Comparison of ENCODE assay signal across 8 cellular contexts in the genomic region with DNA sequence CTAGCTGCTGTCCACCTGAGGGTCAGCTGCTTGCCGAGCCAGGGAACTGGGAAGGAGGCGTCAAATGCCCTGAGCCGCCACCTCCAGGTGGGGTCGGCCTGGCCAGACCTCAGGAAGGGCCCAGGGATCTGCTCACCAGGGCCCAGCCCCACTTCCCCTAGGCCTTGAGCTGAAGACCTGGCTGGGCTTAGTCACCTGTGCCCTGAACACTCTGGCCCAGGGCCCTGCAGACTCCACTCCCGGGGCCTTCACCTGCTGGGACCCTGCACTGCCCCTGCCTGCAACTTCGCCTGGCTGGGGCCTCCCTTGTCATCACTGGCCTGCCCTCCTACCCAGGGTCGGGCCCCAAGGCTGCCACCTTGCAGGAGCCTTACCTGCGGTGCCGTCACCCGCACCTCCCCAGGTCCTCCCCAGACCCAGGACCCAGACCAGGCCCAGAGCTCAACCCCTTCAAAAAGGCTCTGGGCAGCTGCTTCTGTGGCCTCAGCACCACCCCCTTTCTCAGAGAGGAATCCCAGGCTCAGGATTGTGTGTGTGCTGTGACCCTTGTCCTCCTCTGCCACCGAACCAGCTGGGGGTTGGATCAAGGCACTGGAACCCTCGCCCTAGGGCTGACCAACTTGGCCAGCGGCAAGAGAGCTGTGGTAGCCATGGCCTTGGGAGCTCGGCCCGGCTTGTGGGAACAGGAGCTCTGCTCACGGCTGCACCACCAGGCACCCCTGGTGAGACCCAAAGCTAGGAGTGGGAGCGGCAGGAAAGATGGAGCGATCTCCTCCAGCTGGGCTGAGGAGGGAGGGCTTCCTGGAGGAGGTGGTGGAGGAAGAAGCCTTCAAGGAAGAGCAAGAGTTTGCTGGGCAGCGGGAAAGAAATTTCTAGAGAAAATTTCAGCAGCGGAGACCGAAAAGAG. TPM values are rescaled to one million over a fixed set of nuclear protein-coding genes. Genes with fewer than 3 reads are reported as not detected.
DNase-seq lines count a peak whose midpoint lies in the region; ATAC-seq, FAIRE-seq and TF ChIP-seq lines count a peak whose summit lies in the region.

No MANE protein-coding gene starts in this region.

- H3K27ac ChIP-seq in kidney (ENCODE audit: low read depth in 2 of 2, low read length in 2 of 2) = peak overlapping the region; percentile 53 to 63
- peak overlapping the region; percentile 62 for H3K27ac ChIP-seq in subcutaneous abdominal adipose tissue (ENCODE audit: low read depth, low read length)

- H3K36me3 Mint-ChIP-seq in activated T-helper 17 cell treated with anti-CD3 and anti-CD28 coated beads, Interleukin-2, amount 50 U/mL, for 72 hours (ENCODE audit: low read depth) = peaks cover 35% of the 10 kb centered on the region

- H3K9me3 ChIP-seq in kidney (ENCODE audit: control insufficient read depth in 1 of 2, low read length in 2 of 2) = no peaks in the 10 kb centered on the region
- no peaks in the 10 kb centered on the region for H3K9me3 ChIP-seq in subcutaneous abdominal adipose tissue (ENCODE audit: control insufficient read depth in 5 of 5, low read length in 5 of 5)

- H3K4me1 Mint-ChIP-seq in activated T-helper 17 cell treated with anti-CD3 and anti-CD28 coated beads, Interleukin-2, amount 50 U/mL, for 72 hours = peaks cover 4% of the 10 kb centered on the region

- DNase-seq in NCI-H146 (lab: John Stamatoyannopoulos, UW) = peak; percentile 37
- no peak for DNase-seq in NCI-H146 treated with DMSO at 0.1 percent for 48 hours (lab: John Stamatoyannopoulos, UW; ENCODE audit: unreplicated experiment)
- no peak for DNase-seq in kidney
- no peak for DNase-seq in NCI-H1092 (lab: John Stamatoyannopoulos, UW)
- no peak for DNase-seq in dermis blood vessel endothelial cell

- FAIRE-seq in kidney (lab: Jason Lieb, UNC) = no peak

- H3K27me3 ChIP-seq in subcutaneous abdominal adipose tissue (ENCODE audit: control insufficient read depth in 5 of 5, insufficient read depth in 4 of 5, low read length in 5 of 5) = no peaks in the 10 kb centered on the region

- peak overlapping the region; percentile 76 for H3K27ac Mint-ChIP-seq in activated T-helper 17 cell treated with anti-CD3 and anti-CD28 coated beads, Interleukin-2, amount 50 U/mL, for 72 hours

- H3K9ac ChIP-seq in kidney (ENCODE audit: low read length in 2 of 2) = peak overlapping the region; percentile 72 to 82
- peak overlapping the region in 4 of 5 donors; percentile 68 to 85 (median 80) for H3K9ac ChIP-seq in subcutaneous abdominal adipose tissue (ENCODE audit: low read length in 5 of 5)

- no peaks in the 10 kb centered on the region for H3K27me3 Mint-ChIP-seq in activated T-helper 17 cell treated with anti-CD3 and anti-CD28 coated beads, Interleukin-2, amount 50 U/mL, for 72 hours

- H3K4me3 ChIP-seq in kidney (ENCODE audit: low read length in 2 of 2) (peak overlapping the region; percentile 54 to 79), subcutaneous abdominal adipose tissue (ENCODE audit: low read depth in 1 of 5, low read length in 5 of 5) (peak overlapping the region; percentile 50 to 95 (median 81))

- peaks cover 0 to 6% of the 10 kb centered on the region in 2 donors for H3K36me3 ChIP-seq in kidney (ENCODE audit: control insufficient read depth in 1 of 2, insufficient read depth in 2 of 2, low read length in 2 of 2)
- peaks cover 0 to 15% (median 13%) of the 10 kb centered on the region in 5 donors for H3K36me3 ChIP-seq in subcutaneous abdominal adipose tissue (ENCODE audit: control insufficient read depth in 5 of 5, insufficient read depth in 5 of 5, low read length in 5 of 5)

- H3K4me1 ChIP-seq in kidney (ENCODE audit: control insufficient read depth in 1 of 2, insufficient read depth in 1 of 2, low read depth in 1 of 2, low read length in 2 of 2) (peaks cover 13 to 22% of the 10 kb centered on the region in 2 donors), subcutaneous abdominal adipose tissue (ENCODE audit: control insufficient read depth in 5 of 5, insufficient read depth in 5 of 5, low read length in 5 of 5) (peaks cover 7 to 45% (median 38%) of the 10 kb centered on the region in 5 donors)

- H3K9me3 Mint-ChIP-seq in activated T-helper 17 cell treated with anti-CD3 and anti-CD28 coated beads, Interleukin-2, amount 50 U/mL, for 72 hours = no peaks in the 10 kb centered on the region

- no peak for ATAC-seq in activated T-helper 17 cell treated with anti-CD3 and anti-CD28 coated beads, Interleukin-2, amount 50 U/mL, for 72 hours (replicated peaks)
- no peak for ATAC-seq in HG03460 (IDR thresholded peaks at IDR 0.05; ENCODE audit: unreplicated experiment)

- peak overlapping the region; percentile 85 for H3K4me3 Mint-ChIP-seq in activated T-helper 17 cell treated with anti-CD3 and anti-CD28 coated beads, Interleukin-2, amount 50 U/mL, for 72 hours

- intact Hi-C loops in kidney (cut with DNase I) = no loop called here

- no peak for TF ChIP-seq CTCF in kidney (IDR thresholded peaks at IDR 0.05; ENCODE audit: borderline replicate concordance, extremely low read depth, insufficient read depth)

RNA-seq across cellular contexts. Expression of a gene that starts 1.2 kb away (rescaled TPM):
- 10 to 100 TPM; 43.6 to 78.0 TPM for total RNA-seq in activated T-helper 17 cell treated with anti-CD3 and anti-CD28 coated beads, Interleukin-2, amount 50 U/mL, for 72 hours
- 57.3 TPM for total RNA-seq in kidney
- polyA plus RNA-seq in kidney (ENCODE audit: insufficient read depth, low read depth, low replicate concordance) = 43.8 TPM
- 55.3 and 83.7 TPM in 2 replicates for total RNA-seq in dermis blood vessel endothelial cell

RNA-seq across cellular contexts. Expression of a gene that starts 2.9 kb away (rescaled TPM):
- total RNA-seq in activated T-helper 17 cell treated with anti-CD3 and anti-CD28 coated beads, Interleukin-2, amount 50 U/mL, for 72 hours = not detected
- total RNA-seq in kidney = 0.38 TPM
- polyA plus RNA-seq in kidney (ENCODE audit: insufficient read depth, low read depth, low replicate concordance) = not detected
- total RNA-seq in dermis blood vessel endothelial cell = 0.34 TPM in 1 of 2 replicates, not detected in the other

RNA-seq across cellular contexts. Expression of a gene that starts 12.9 kb away (rescaled TPM):
- total RNA-seq in activated T-helper 17 cell treated with anti-CD3 and anti-CD28 coated beads, Interleukin-2, amount 50 U/mL, for 72 hours = 100 to 1,000 TPM; 232 to 372 TPM
- total RNA-seq in kidney = 258 TPM
- 394 TPM for polyA plus RNA-seq in kidney (ENCODE audit: insufficient read depth, low read depth, low replicate concordance)
- total RNA-seq in dermis blood vessel endothelial cell = 128 and 305 TPM in 2 replicates

RNA-seq across cellular contexts. Expression of a gene that starts 23.3 kb away (rescaled TPM):
- not detected for total RNA-seq in activated T-helper 17 cell treated with anti-CD3 and anti-CD28 coated beads, Interleukin-2, amount 50 U/mL, for 72 hours
- total RNA-seq in kidney (0.13 TPM), dermis blood vessel endothelial cell (not detected in 2 replicates)
- 36.0 TPM for polyA plus RNA-seq in kidney (ENCODE audit: insufficient read depth, low read depth, low replicate concordance)

RNA-seq across cellular contexts. Expression of a gene that starts 23.6 kb away (rescaled TPM):
- 10 to 100 TPM in 1 of 2 donors, 1 to 10 TPM in 1; 4.9 to 11.5 TPM for total RNA-seq in activated T-helper 17 cell treated with anti-CD3 and anti-CD28 coated beads, Interleukin-2, amount 50 U/mL, for 72 hours
- total RNA-seq in kidney = 23.8 TPM
- 4.9 TPM for polyA plus RNA-seq in kidney (ENCODE audit: insufficient read depth, low read depth, low replicate concordance)
- 29.8 and 46.0 TPM in 2 replicates for total RNA-seq in dermis blood vessel endothelial cell
